Comparison of ENCODE assay signal across 1 cellular context in the genomic region with DNA sequence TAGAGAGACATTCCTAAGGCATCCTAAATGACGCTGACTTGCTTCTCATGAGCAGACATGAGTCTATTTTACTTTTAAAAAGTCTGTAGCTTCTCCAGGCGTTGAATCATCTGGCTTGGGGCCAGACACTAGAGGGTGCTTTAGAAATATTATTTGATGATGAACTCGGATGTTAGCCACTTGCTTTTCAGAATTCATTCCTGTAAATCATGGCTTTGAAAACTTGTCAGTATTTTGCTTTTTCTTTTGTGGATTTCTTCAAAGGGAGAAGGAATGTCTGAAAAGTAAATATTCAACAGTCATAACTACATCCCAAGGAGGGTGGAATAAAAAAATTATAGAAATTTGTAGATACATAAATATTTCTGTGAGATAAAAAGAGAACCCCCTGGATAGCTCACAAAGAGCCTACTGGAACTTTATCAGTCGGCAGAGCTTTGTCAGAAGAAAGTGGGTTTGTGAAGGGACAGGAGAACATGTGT.
A peak's percentile ranks its signal among the peaks of the same experiment; 100 is the strongest.
TF ChIP-seq lines count a peak whose summit lies in the region.

No MANE protein-coding gene starts in this region.

TF ChIP-seq in HCT116, 20 proteins besides CTCF, POLR2A, EP300 and RAD21 (continued from another document):
- TF ChIP-seq, protein P1, sequence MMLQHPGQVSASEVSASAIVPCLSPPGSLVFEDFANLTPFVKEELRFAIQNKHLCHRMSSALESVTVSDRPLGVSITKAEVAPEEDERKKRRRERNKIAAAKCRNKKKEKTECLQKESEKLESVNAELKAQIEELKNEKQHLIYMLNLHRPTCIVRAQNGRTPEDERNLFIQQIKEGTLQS (IDR thresholded peaks at IDR 0.05), result no peak
- 0 out of 2 replicates have a peak, but pooled peaks have one; percentile 11 for TF ChIP-seq JUND (IDR thresholded peaks at IDR 0.05)
